29 cellular contexts compared by ENCODE assay signal in the genomic region with DNA sequence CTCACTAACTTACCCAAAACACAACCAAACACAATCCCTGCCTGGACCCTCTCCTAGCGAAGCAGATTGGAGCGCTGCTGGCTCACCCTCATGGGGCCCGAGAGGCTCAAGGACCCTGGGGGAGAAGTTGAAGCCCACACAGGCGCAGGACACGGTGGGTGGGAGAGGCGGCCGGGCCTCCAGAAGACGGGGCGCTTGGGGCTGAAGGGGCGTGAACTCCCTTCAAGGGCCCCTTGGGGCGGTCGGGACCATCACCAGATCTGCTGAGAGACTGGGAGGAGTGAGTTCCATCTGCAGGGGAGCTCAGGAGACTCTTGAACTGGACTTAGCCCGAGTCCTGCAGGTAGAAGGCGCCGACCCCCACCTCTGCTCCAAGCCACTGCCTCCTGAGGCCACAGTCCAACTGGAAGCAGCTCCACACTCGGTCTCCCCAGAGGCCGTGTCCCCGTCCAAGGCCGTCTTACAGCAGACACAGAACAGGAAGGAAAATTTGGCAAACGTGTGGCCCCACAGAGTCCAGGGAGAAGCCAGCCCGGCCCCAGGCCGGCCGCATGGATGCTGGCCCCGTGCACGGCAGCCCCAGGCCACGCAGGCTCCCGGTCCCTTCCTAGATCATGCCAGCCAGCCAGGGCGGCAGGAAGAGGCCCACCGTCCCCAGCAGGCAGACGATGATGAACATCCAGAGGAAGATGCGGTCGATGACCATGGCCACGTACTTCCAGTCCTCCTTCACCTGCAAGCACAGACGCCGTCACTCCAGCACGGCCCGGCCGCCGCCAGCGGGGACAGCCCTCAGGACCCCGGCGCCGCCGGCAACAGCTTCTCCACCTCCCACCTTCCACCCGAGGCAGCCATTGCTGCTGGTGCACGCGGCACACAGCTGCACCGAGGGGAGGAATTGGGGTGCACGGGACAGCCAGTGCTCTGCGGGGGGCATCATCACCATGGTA. TPM values are rescaled to one million over a fixed set of nuclear protein-coding genes. Genes with fewer than 3 reads are reported as not detected.
"Had no signal": no experiment of that assay in that cellular context is flagged by ENCODE, and none has a peak within 500 bp of the region (broad histone marks: within the 10 kb centered on the region; RNA-seq: fewer than 3 reads in every experiment).

No MANE protein-coding gene starts in this region.

- H3K4me3 ChIP-seq: lung, ovary, smooth muscle cell, testis, vagina had no signal

- ATAC-seq: activated CD8-positive, alpha-beta T cell treated with anti-CD3 and anti-CD28 coated beads for 36 hours; activated T-cell treated with anti-CD3 and anti-CD28 coated beads, Interleukin-2, amount 50 U/mL, for 4 hours; activated T-helper 17 cell treated with anti-CD3 and anti-CD28 coated beads, Interleukin-2, amount 50 U/mL, for 72 hours; esophagus mucosa; natural killer cell; stimulated activated naive CD8-positive, alpha-beta T cell treated with anti-CD3 and anti-CD28 coated beads, Interleukin-15, Interleukin-2, amounts not matched to agents 100 U/mL and 50 U/mL, for 24 hours had no signal

- H3K4me2 ChIP-seq: smooth muscle cell had no signal

- H3K36me3 ChIP-seq: neutrophil, ovary, vagina had no signal

- H3K4me1 Mint-ChIP-seq: activated B cell treated with CpG ODN at 0.5 μM for 24 hours; activated T-helper 17 cell treated with anti-CD3 and anti-CD28 coated beads, Interleukin-2, amount 50 U/mL, for 72 hours; natural killer cell had no signal

- H3K9me3 Mint-ChIP-seq: type B pancreatic cell had no signal

- DNase-seq: activated B cell treated with CpG ODN at 0.5 μM for 24 hours; activated CD4-positive, alpha-beta T cell treated with anti-CD3 and anti-CD28 coated beads, Interleukin-2, amount 50 U/mL, for 1 hour; activated CD8-positive, alpha-beta T cell treated with anti-CD3 and anti-CD28 coated beads for 36 hours; activated gamma-delta T cell treated with Interleukin-2 at 50 U/mL for 16 hours; activated naive CD4-positive, alpha-beta T cell treated with anti-CD3 and anti-CD28 coated beads, Interleukin-2, amount 50 U/mL, for 16 hours; activated T-cell treated with anti-CD3 and anti-CD28 coated beads, Interleukin-2, amount 50 U/mL, for 4 hours; central memory CD4-positive, alpha-beta T cell; foreskin fibroblast; hippocampal formation; mesendoderm; natural killer cell; stimulated activated CD4-positive, alpha-beta T cell treated with anti-CD3 and anti-CD28 coated beads, Interleukin-15, amount 100 ng/mL, for 24 hours; stimulated activated CD4-positive, alpha-beta T cell treated with anti-CD3 and anti-CD28 coated beads, Interleukin-2, amount 100 ng/mL, for 48 hours; stimulated activated naive CD8-positive, alpha-beta T cell treated with anti-CD3 and anti-CD28 coated beads, Interleukin-15, Interleukin-2, amounts not matched to agents 100 U/mL and 50 U/mL, for 24 hours; T-helper 1 cell had no signal

- H3K27ac Mint-ChIP-seq: activated B cell treated with CpG ODN at 0.5 μM for 24 hours; activated CD8-positive, alpha-beta T cell treated with anti-CD3 and anti-CD28 coated beads for 36 hours; activated T-helper 17 cell treated with anti-CD3 and anti-CD28 coated beads, Interleukin-2, amount 50 U/mL, for 72 hours; natural killer cell; progenitor cell of endocrine pancreas; T-helper 2 cell treated with Interferon-gamma antibody and Interleukin-4, amounts not matched to agents 5 μg/mL and 100 μg/mL, for 36 hours; type B pancreatic cell had no signal

- FAIRE-seq: keratinocyte had no signal

- H3K27me3 ChIP-seq: ovary, testis, vagina had no signal

- H3K9me3 ChIP-seq: neutrophil, ovary, testis, vagina had no signal

- H3K36me3 Mint-ChIP-seq: natural killer cell, type B pancreatic cell had no signal

- H3K4me3 Mint-ChIP-seq: activated B cell treated with CpG ODN at 0.5 μM for 24 hours; activated CD8-positive, alpha-beta T cell treated with anti-CD3 and anti-CD28 coated beads for 36 hours; activated T-cell treated with anti-CD3 and anti-CD28 coated beads, Interleukin-2, amount 50 U/mL, for 4 hours; activated T-helper 17 cell treated with anti-CD3 and anti-CD28 coated beads, Interleukin-2, amount 50 U/mL, for 72 hours; natural killer cell; T-helper 2 cell treated with Interferon-gamma antibody and Interleukin-4, amounts not matched to agents 5 μg/mL and 100 μg/mL, for 36 hours; type B pancreatic cell had no signal

- H3K27ac ChIP-seq: neutrophil, ovary, testis, vagina had no signal

RNA-seq across cellular contexts. Expression of a gene that starts 14.7 kb away (rescaled TPM):
- total RNA-seq: activated B cell treated with CpG ODN at 0.5 μM for 24 hours; activated CD8-positive, alpha-beta T cell treated with anti-CD3 and anti-CD28 coated beads for 36 hours; activated T-cell treated with anti-CD3 and anti-CD28 coated beads, Interleukin-2, amount 50 U/mL, for 4 hours; activated T-helper 17 cell treated with anti-CD3 and anti-CD28 coated beads, Interleukin-2, amount 50 U/mL, for 72 hours; esophagus mucosa; mononuclear cell; natural killer cell; renal cortical epithelial cell; smooth muscle cell had no signal
- polyA plus RNA-seq: keratinocyte had no signal

RNA-seq across cellular contexts. Expression of a gene that starts 53.4 kb away (rescaled TPM):
- total RNA-seq: activated B cell treated with CpG ODN at 0.5 μM for 24 hours; activated T-cell treated with anti-CD3 and anti-CD28 coated beads, Interleukin-2, amount 50 U/mL, for 4 hours; esophagus mucosa; mononuclear cell; renal cortical epithelial cell; vagina had no signal
- polyA plus RNA-seq: keratinocyte had no signal
